Comparison of ENCODE assay signal across 9 cellular contexts in genomic region chr17:51015145-51015558, GRCh38.
DNase-seq lines count a peak whose midpoint lies in the region; ATAC-seq and TF ChIP-seq lines count a peak whose summit lies in the region.
"Had no signal": no experiment of that assay in that cellular context is flagged by ENCODE, and none has a peak within 500 bp of the region (broad histone marks: within the 10 kb centered on the region; RNA-seq: fewer than 3 reads in every experiment).

No MANE protein-coding gene starts in this region.

- no peak overlapping the region for H3K4me3 Mint-ChIP-seq in endodermal cell
- H3K4me3 Mint-ChIP-seq in activated naive CD8-positive, alpha-beta T cell treated with anti-CD3 and anti-CD28 coated beads, Interleukin-2, amount 50 U/mL, for 24 hours, result no peak overlapping the region
- H3K4me3 Mint-ChIP-seq: naive thymus-derived CD4-positive, alpha-beta T cell had no signal

- peak; percentile 34 for ATAC-seq in sciatic nerve
- no peak for ATAC-seq in activated naive CD8-positive, alpha-beta T cell treated with anti-CD3 and anti-CD28 coated beads, Interleukin-2, amount 50 U/mL, for 24 hours
- ATAC-seq: naive thymus-derived CD4-positive, alpha-beta T cell had no signal

- no peaks in the 10 kb centered on the region for H3K9me3 Mint-ChIP-seq in endodermal cell
- H3K9me3 Mint-ChIP-seq in activated naive CD8-positive, alpha-beta T cell treated with anti-CD3 and anti-CD28 coated beads, Interleukin-2, amount 50 U/mL, for 24 hours, result no peaks in the 10 kb centered on the region
- H3K9me3 Mint-ChIP-seq: naive thymus-derived CD4-positive, alpha-beta T cell had no signal

- no peak for TF ChIP-seq CTCF in endodermal cell (conservative IDR thresholded peaks at IDR 0.05)
- TF ChIP-seq CTCF in vagina (IDR thresholded peaks at IDR 0.05), result no peak
- no peak for TF ChIP-seq CTCF in esophagus squamous epithelium (IDR thresholded peaks at IDR 0.05)

- TF ChIP-seq POLR2A in vagina (IDR thresholded peaks at IDR 0.05) (no peak), esophagus squamous epithelium (IDR thresholded peaks at IDR 0.05) (no peak)

- H3K9me3 ChIP-seq in endodermal cell (ENCODE audit: control insufficient read depth, low read length), result no peaks in the 10 kb centered on the region
- H3K9me3 ChIP-seq in vagina, result no peaks in the 10 kb centered on the region
- H3K9me3 ChIP-seq in esophagus squamous epithelium, result no peaks in the 10 kb centered on the region

- WGBS in endodermal cell (ENCODE audit: insufficient coverage in 1 of 2, insufficient read length in 1 of 2), 2 experiments, result 86 to 92% methylated on average over 1 of the region's 1 CpG
- WGBS in esophagus squamous epithelium, 2 donors, result 67 to 71% methylated on average over 1 of the region's 1 CpG

- no peak overlapping the region for H3K27ac Mint-ChIP-seq in endodermal cell
- no peak overlapping the region for H3K27ac Mint-ChIP-seq in activated naive CD8-positive, alpha-beta T cell treated with anti-CD3 and anti-CD28 coated beads, Interleukin-2, amount 50 U/mL, for 24 hours

- peaks cover 3% of the 10 kb centered on the region for H3K4me1 ChIP-seq in endodermal cell (ENCODE audit: control insufficient read depth, insufficient read depth, low read length)
- peaks cover 10% of the 10 kb centered on the region for H3K4me1 ChIP-seq in vagina
- peaks cover 0 to 9% (median 3%) of the 10 kb centered on the region in 3 donors for H3K4me1 ChIP-seq in esophagus squamous epithelium

- no peak overlapping the region for H3K4me3 ChIP-seq in endodermal cell (ENCODE audit: low read length)
- H3K4me3 ChIP-seq in vagina, result no peak overlapping the region
- H3K4me3 ChIP-seq in esophagus squamous epithelium, result no peak overlapping the region

- intact Hi-C loops in sciatic nerve (cut with DNase I), result no loop called here
- intact Hi-C loops in vagina (cut with DNase I), result no loop called here
- intact Hi-C loops in esophagus squamous epithelium (cut with DNase I), result no loop called here

- peak; percentile 44 for DNase-seq in LHCN-M2 (ENCODE audit: low read depth)
- DNase-seq in NCI-H446 treated with DMSO at 0.1 percent for 48 hours (lab: John Stamatoyannopoulos, UW), result peak; percentile 63
- DNase-seq in endodermal cell, result no peak
- no peak for DNase-seq in sciatic nerve (ENCODE audit: low spot score)
- DNase-seq in vagina (ENCODE audit: extremely low spot score in 2 of 2), result no peak
- DNase-seq in activated naive CD8-positive, alpha-beta T cell treated with anti-CD3 and anti-CD28 coated beads, Interleukin-2, amount 50 U/mL, for 24 hours, result no peak
- DNase-seq in esophagus squamous epithelium (lab: John Stamatoyannopoulos, UW), result no peak
- DNase-seq: cerebellar nuclear complex; naive thymus-derived CD4-positive, alpha-beta T cell had no signal

- H3K36me3 ChIP-seq in endodermal cell (ENCODE audit: control insufficient read depth, insufficient read depth, low read length), result peaks cover 47% of the 10 kb centered on the region
- peaks cover 0 to 25% of the 10 kb centered on the region in 2 donors for H3K36me3 ChIP-seq in vagina
- peaks cover 0 to 95% (median 16%) of the 10 kb centered on the region in 3 donors for H3K36me3 ChIP-seq in esophagus squamous epithelium

- peaks cover 21% of the 10 kb centered on the region for H3K36me3 Mint-ChIP-seq in endodermal cell (ENCODE audit: low read depth)
- peaks cover 18% of the 10 kb centered on the region for H3K36me3 Mint-ChIP-seq in activated naive CD8-positive, alpha-beta T cell treated with anti-CD3 and anti-CD28 coated beads, Interleukin-2, amount 50 U/mL, for 24 hours (ENCODE audit: low read depth)

- peak overlapping the region; percentile 55 for H3K27ac ChIP-seq in endodermal cell (ENCODE audit: low read depth, low read length)
- no peak overlapping the region for H3K27ac ChIP-seq in vagina
- no peak overlapping the region for H3K27ac ChIP-seq in esophagus squamous epithelium

- no peak overlapping the region for H3K9ac ChIP-seq in endodermal cell (ENCODE audit: extremely low read depth, low read length, poor library complexity, severe bottlenecking)

- H3K4me1 Mint-ChIP-seq in endodermal cell, result peaks cover 14% of the 10 kb centered on the region
- no peaks in the 10 kb centered on the region for H3K4me1 Mint-ChIP-seq in activated naive CD8-positive, alpha-beta T cell treated with anti-CD3 and anti-CD28 coated beads, Interleukin-2, amount 50 U/mL, for 24 hours

- no peaks in the 10 kb centered on the region for H3K27me3 Mint-ChIP-seq in endodermal cell (ENCODE audit: insufficient read depth)
- H3K27me3 Mint-ChIP-seq in activated naive CD8-positive, alpha-beta T cell treated with anti-CD3 and anti-CD28 coated beads, Interleukin-2, amount 50 U/mL, for 24 hours, result no peaks in the 10 kb centered on the region
- H3K27me3 Mint-ChIP-seq: naive thymus-derived CD4-positive, alpha-beta T cell had no signal

- H3K27me3 ChIP-seq in endodermal cell (ENCODE audit: control insufficient read depth, insufficient read depth, low read length, poor library complexity, severe bottlenecking), result no peaks in the 10 kb centered on the region
- no peaks in the 10 kb centered on the region for H3K27me3 ChIP-seq in vagina
- no peaks in the 10 kb centered on the region for H3K27me3 ChIP-seq in esophagus squamous epithelium

Comparison
In these comparisons a context has a peak if more than half of its experiments do, and no peak if none do; other contexts are left out.
1. DNase-seq: peak in LHCN-M2 (single experiment) and NCI-H446 treated with DMSO at 0.1 percent for 48 hours (single experiment); none in endodermal cell (single experiment), sciatic nerve (single experiment), vagina (0 of 2), activated naive CD8-positive, alpha-beta T cell treated with anti-CD3 and anti-CD28 coated beads, Interleukin-2, amount 50 U/mL, for 24 hours (single experiment) and esophagus squamous epithelium (single experiment).